Comparison of ENCODE assay signal across 9 cellular contexts in genomic region chr5:123421773-123422172, GRCh38. TPM values are rescaled to one million over a fixed set of nuclear protein-coding genes. Genes with fewer than 3 reads are reported as not detected.
DNase-seq lines count a peak whose midpoint lies in the region; ATAC-seq, FAIRE-seq and TF ChIP-seq lines count a peak whose summit lies in the region.
"Had no signal": no experiment of that assay in that cellular context is flagged by ENCODE, and none has a peak within 500 bp of the region (broad histone marks: within the 10 kb centered on the region; RNA-seq: fewer than 3 reads in every experiment).

No MANE protein-coding gene starts in this region.

- H3K4me3 ChIP-seq in A549 (peak overlapping the region; percentile 73), HUES6 (ENCODE audit: low read depth, low read length) (peak overlapping the region; percentile 83), dorsolateral prefrontal cortex (peak overlapping the region in 56 of 59 donors; percentile 58 to 97 (median 85)), muscle layer of duodenum (ENCODE audit: low read depth in 1 of 2, low read length in 2 of 2) (peak overlapping the region; percentile 91 to 97)

- H3K27ac Mint-ChIP-seq in natural killer cell treated with Interleukin-12 subunit alpha and Interleukin-12 subunit beta and Interleukin-15 and Interleukin-18, amount 100 ng/mL, for 72 hours, result no peak overlapping the region
- no peak overlapping the region for H3K27ac Mint-ChIP-seq in activated T-cell treated with anti-CD3 and anti-CD28 coated beads, Interleukin-2, amount 50 U/mL, for 72 hours
- no peak overlapping the region for H3K27ac Mint-ChIP-seq in stimulated activated naive CD8-positive, alpha-beta T cell treated with anti-CD3 and anti-CD28 coated beads, Interleukin-15, amount 100 ng/mL, for 72 hours
- H3K27ac Mint-ChIP-seq: CD14-positive monocyte had no signal

- H3K4me3 Mint-ChIP-seq in natural killer cell treated with Interleukin-12 subunit alpha and Interleukin-12 subunit beta and Interleukin-15 and Interleukin-18, amount 100 ng/mL, for 72 hours, result no peak overlapping the region
- no peak overlapping the region for H3K4me3 Mint-ChIP-seq in activated T-cell treated with anti-CD3 and anti-CD28 coated beads, Interleukin-2, amount 50 U/mL, for 72 hours
- H3K4me3 Mint-ChIP-seq in stimulated activated naive CD8-positive, alpha-beta T cell treated with anti-CD3 and anti-CD28 coated beads, Interleukin-15, amount 100 ng/mL, for 72 hours, result no peak overlapping the region
- H3K4me3 Mint-ChIP-seq: CD14-positive monocyte had no signal

- ATAC-seq in A549, result no peak
- ATAC-seq in natural killer cell treated with Interleukin-12 subunit alpha and Interleukin-12 subunit beta and Interleukin-15 and Interleukin-18, amount 100 ng/mL, for 72 hours, result no peak
- ATAC-seq in activated T-cell treated with anti-CD3 and anti-CD28 coated beads, Interleukin-2, amount 50 U/mL, for 72 hours (replicated peaks in 1 of 2), result no peak
- ATAC-seq in GM18868 (IDR thresholded peaks at IDR 0.05; ENCODE audit: unreplicated experiment), result no peak
- no peak for ATAC-seq in stimulated activated naive CD8-positive, alpha-beta T cell treated with anti-CD3 and anti-CD28 coated beads, Interleukin-15, amount 100 ng/mL, for 72 hours

- POLR2A ChIA-PET in A549 (lab: Yijun Ruan, JAX), result interaction anchor here (1.6 to 4.0 kb wide), 2 partner anchors 11 to 90 kb away, joined by 5 to 125 read pairs; partner anchors contain the start of gene CSNK1G3

- H3K4me1 Mint-ChIP-seq in natural killer cell treated with Interleukin-12 subunit alpha and Interleukin-12 subunit beta and Interleukin-15 and Interleukin-18, amount 100 ng/mL, for 72 hours (ENCODE audit: low read depth in 2 of 2), result peaks cover 19 to 22% of the 10 kb centered on the region in 2 donors
- peaks cover 22% of the 10 kb centered on the region for H3K4me1 Mint-ChIP-seq in activated T-cell treated with anti-CD3 and anti-CD28 coated beads, Interleukin-2, amount 50 U/mL, for 72 hours (ENCODE audit: low read depth)
- H3K4me1 Mint-ChIP-seq in stimulated activated naive CD8-positive, alpha-beta T cell treated with anti-CD3 and anti-CD28 coated beads, Interleukin-15, amount 100 ng/mL, for 72 hours, result peaks cover 18% of the 10 kb centered on the region

- no peaks in the 10 kb centered on the region for H3K9me3 ChIP-seq in A549
- H3K9me3 ChIP-seq in HUES6 (ENCODE audit: control insufficient read depth, insufficient read depth, low read depth, low read length), result no peaks in the 10 kb centered on the region
- no peaks in the 10 kb centered on the region for H3K9me3 ChIP-seq in muscle layer of duodenum (ENCODE audit: control insufficient read depth in 1 of 2, low read length in 2 of 2)

- intact Hi-C loops in dorsolateral prefrontal cortex (cut with DNase I), result loop anchor here in 1 of 2 donors (5.0 kb wide), 1 partner anchor 191 kb away; no protein-coding TSS in a partner anchor

- H3K36me3 ChIP-seq in HUES6 (ENCODE audit: control insufficient read depth, insufficient read depth, low read length) (peaks cover 12% of the 10 kb centered on the region), muscle layer of duodenum (ENCODE audit: control insufficient read depth in 1 of 2, insufficient read depth in 2 of 2, low read length in 2 of 2) (peaks cover 0 to 7% of the 10 kb centered on the region in 2 donors)

- no peaks in the 10 kb centered on the region for H3K9me3 Mint-ChIP-seq in natural killer cell treated with Interleukin-12 subunit alpha and Interleukin-12 subunit beta and Interleukin-15 and Interleukin-18, amount 100 ng/mL, for 72 hours
- H3K9me3 Mint-ChIP-seq in activated T-cell treated with anti-CD3 and anti-CD28 coated beads, Interleukin-2, amount 50 U/mL, for 72 hours, result peaks cover 0 to 2% of the 10 kb centered on the region in 2 donors
- H3K9me3 Mint-ChIP-seq in stimulated activated naive CD8-positive, alpha-beta T cell treated with anti-CD3 and anti-CD28 coated beads, Interleukin-15, amount 100 ng/mL, for 72 hours, result no peaks in the 10 kb centered on the region

- H3K36me3 Mint-ChIP-seq in natural killer cell treated with Interleukin-12 subunit alpha and Interleukin-12 subunit beta and Interleukin-15 and Interleukin-18, amount 100 ng/mL, for 72 hours, result peaks cover 4% of the 10 kb centered on the region
- peaks cover 2 to 17% of the 10 kb centered on the region in 2 donors for H3K36me3 Mint-ChIP-seq in activated T-cell treated with anti-CD3 and anti-CD28 coated beads, Interleukin-2, amount 50 U/mL, for 72 hours (ENCODE audit: insufficient read depth in 2 of 2)

- TF ChIP-seq CTCF in A549 (IDR thresholded peaks at IDR 0.05) (no peak), dorsolateral prefrontal cortex (IDR thresholded peaks at IDR 0.05 in 54 of 56, conservative IDR thresholded peaks at IDR 0.05 in 2 of 56; ENCODE audit: low read depth in 1 of 56, partially characterized antibody in 56 of 56) (no peak)

- DNase-seq in A549 (ENCODE audit: low read depth in 1 of 2, low spot score in 1 of 2) (no peak), dorsolateral prefrontal cortex (no peak)
- DNase-seq in natural killer cell treated with Interleukin-12 subunit alpha and Interleukin-12 subunit beta and Interleukin-15 and Interleukin-18, amount 100 ng/mL, for 72 hours (ENCODE audit: low spot score), result no peak
- no peak for DNase-seq in activated T-cell treated with anti-CD3 and anti-CD28 coated beads, Interleukin-2, amount 50 U/mL, for 72 hours
- DNase-seq in stimulated activated naive CD8-positive, alpha-beta T cell treated with anti-CD3 and anti-CD28 coated beads, Interleukin-15, amount 100 ng/mL, for 72 hours, result no peak

- H3K4me1 ChIP-seq in A549, result peaks cover 18% of the 10 kb centered on the region; the same call in 2 of the 3 replicates
- peaks cover 10% of the 10 kb centered on the region for H3K4me1 ChIP-seq in HUES6 (ENCODE audit: control insufficient read depth, insufficient read depth, low read length)
- peaks cover 5 to 16% of the 10 kb centered on the region in 2 donors for H3K4me1 ChIP-seq in muscle layer of duodenum (ENCODE audit: control insufficient read depth in 1 of 2, insufficient read depth in 2 of 2, low read length in 2 of 2)

- WGBS in A549 (ENCODE audit: missing lambda C conversion rate), result 32% methylated on average over 2 of the region's 2 CpGs

- no peaks in the 10 kb centered on the region for H3K27me3 Mint-ChIP-seq in natural killer cell treated with Interleukin-12 subunit alpha and Interleukin-12 subunit beta and Interleukin-15 and Interleukin-18, amount 100 ng/mL, for 72 hours
- no peaks in the 10 kb centered on the region for H3K27me3 Mint-ChIP-seq in activated T-cell treated with anti-CD3 and anti-CD28 coated beads, Interleukin-2, amount 50 U/mL, for 72 hours (ENCODE audit: low read depth)
- H3K27me3 Mint-ChIP-seq in stimulated activated naive CD8-positive, alpha-beta T cell treated with anti-CD3 and anti-CD28 coated beads, Interleukin-15, amount 100 ng/mL, for 72 hours, result no peaks in the 10 kb centered on the region

- H3K27me3 ChIP-seq in HUES6 (ENCODE audit: control insufficient read depth, insufficient read depth, low read length) (no peaks in the 10 kb centered on the region), dorsolateral prefrontal cortex (no peaks in the 10 kb centered on the region), muscle layer of duodenum (ENCODE audit: low read depth, low read length) (no peaks in the 10 kb centered on the region)

- TF ChIP-seq EP300 in A549 (IDR thresholded peaks at IDR 0.05), result no peak

- H3K27ac ChIP-seq in A549 (peak overlapping the region in 1 of 2 experiments; percentile 96; a peak in 3 of 6 replicates), HUES6 (ENCODE audit: low read depth, low read length) (no peak overlapping the region), dorsolateral prefrontal cortex (no peak overlapping the region), muscle layer of duodenum (ENCODE audit: low read length) (no peak overlapping the region)

- FAIRE-seq in A549 (lab: Jason Lieb, UNC), result no peak

- CTCF ChIA-PET in A549 (lab: Yijun Ruan, JAX), result interaction anchor here (1.5 to 3.3 kb wide), 2 partner anchors 14 to 190 kb away, joined by 3 to 28 read pairs; no protein-coding TSS in a partner anchor

- TF ChIP-seq RAD21 in A549 (conservative IDR thresholded peaks at IDR 0.05 in 1 of 2, IDR thresholded peaks at IDR 0.05 in 1 of 2), result no peak

- no peak for TF ChIP-seq POLR2A in A549 (IDR thresholded peaks at IDR 0.05; ENCODE audit: low read length)

- H3K9ac ChIP-seq in HUES6 (ENCODE audit: low read length), result peak overlapping the region; percentile 79

- H3K4me2 ChIP-seq in A549, result peak overlapping the region; percentile 96

TF ChIP-seq in A549, 52 proteins besides CTCF, POLR2A, EP300 and RAD21:
- no peak for TF ChIP-seq HMGXB4 (CRISPR knock-in tag; IDR thresholded peaks at IDR 0.05; ENCODE audit: borderline replicate concordance)
- no peak for TF ChIP-seq JUNB (IDR thresholded peaks at IDR 0.05)
- no peak for TF ChIP-seq HOXB5 (CRISPR knock-in tag; IDR thresholded peaks at IDR 0.05)
- no peak for TF ChIP-seq CEBPB (IDR thresholded peaks at IDR 0.05)

RNA-seq across cellular contexts. Expression of gene CEP120, which starts 1.4 kb away (rescaled TPM):
- polyA plus RNA-seq in A549 (2011; rRNA removed), result 40.8 and 48.6 TPM in 2 replicates
- polyA plus RNA-seq in A549 (2012; cell fraction: cytosol; rRNA removed), result 5.2 and 7.2 TPM in 2 replicates
- 3.8 and 6.3 TPM in 2 replicates for polyA plus RNA-seq in A549 (2012; cell fraction: nucleus; rRNA removed)
- 9.7 to 10.2 TPM (median 10.1 TPM) in 3 replicates for polyA plus RNA-seq in A549 (2017; fragmentation: RNase III; extraction: RNeasy Plus Mini Kit Qiagen cat#74134 plus additional on column Dnase treatment)
- 64.1 and 68.8 TPM in 2 replicates for polyA minus RNA-seq in A549 (2011; rRNA and poly(A)+ RNA removed)
- 10 to 100 TPM; 11.8 to 32.6 (median 21.2) TPM for total RNA-seq in dorsolateral prefrontal cortex
- total RNA-seq in natural killer cell treated with Interleukin-12 subunit alpha and Interleukin-12 subunit beta and Interleukin-15 and Interleukin-18, amount 100 ng/mL, for 72 hours, result 10 to 100 TPM; 35.8 to 41.0 TPM
- 10 to 100 TPM; 56.2 to 60.1 TPM for total RNA-seq in activated T-cell treated with anti-CD3 and anti-CD28 coated beads, Interleukin-2, amount 50 U/mL, for 72 hours
